Comparison of ENCODE assay signal across 20 cellular contexts in genomic region chr9:117204971-117205370, GRCh38.
DNase-seq lines count a peak whose midpoint lies in the region; TF ChIP-seq lines count a peak whose summit lies in the region.
"Had no signal": no experiment of that assay in that cellular context is flagged by ENCODE, and none has a peak within 500 bp of the region (broad histone marks: within the 10 kb centered on the region; RNA-seq: fewer than 3 reads in every experiment).

No MANE protein-coding gene starts in this region.

- H3K36me3 ChIP-seq in mesodermal cell (ENCODE audit: control insufficient read depth, insufficient read depth, low read length) (no peaks in the 10 kb centered on the region), smooth muscle cell (ENCODE audit: low read depth) (no peaks in the 10 kb centered on the region), SJCRH30 (no peaks in the 10 kb centered on the region)

- peak overlapping the region; percentile 57 for H3K27ac ChIP-seq in mesodermal cell (ENCODE audit: low read depth, low read length, severe bottlenecking)
- H3K27ac ChIP-seq in smooth muscle cell (ENCODE audit: low read depth), result peak overlapping the region; percentile 50
- H3K27ac ChIP-seq in SJCRH30, result no peak overlapping the region
- H3K27ac ChIP-seq: 22Rv1, A549, C4-2B had no signal

- H4K20me1 ChIP-seq in smooth muscle cell (ENCODE audit: low read depth), result no peaks in the 10 kb centered on the region

- no peak for TF ChIP-seq CTCF in fibroblast of villous mesenchyme (IDR thresholded peaks at IDR 0.05; ENCODE audit: insufficient read depth, low read depth, low read length)
- TF ChIP-seq CTCF in smooth muscle cell (IDR thresholded peaks at IDR 0.05; ENCODE audit: borderline replicate concordance, insufficient read depth, poor library complexity, severe bottlenecking), result no peak

- DNase-seq in DMS53 (lab: John Stamatoyannopoulos, UW) (peak; percentile 24), DMS53 treated with DMSO at 0.1 percent for 48 hours (lab: John Stamatoyannopoulos, UW; ENCODE audit: unreplicated experiment) (no peak), fibroblast of villous mesenchyme (ENCODE audit: low read depth) (peak; percentile 3), smooth muscle cell (lab: John Stamatoyannopoulos, UW; ENCODE audit: unreplicated experiment) (no peak), NCI-H2227 treated with DMSO at 0.1 percent for 48 hours (lab: John Stamatoyannopoulos, UW) (no peak), SJCRH30 (no peak), NCI-H2196 (lab: John Stamatoyannopoulos, UW; ENCODE audit: unreplicated experiment) (no peak)
- DNase-seq: AML-193; Caco-2; CD4-positive, alpha-beta T cell; DND-41; EL; H7; HFFc6 had no signal

- WGBS in mesodermal cell (ENCODE audit: insufficient coverage in 2 of 2), 2 experiments, result no CpG with 5 or more reads among the region's 1 CpG
- WGBS in smooth muscle cell (ENCODE audit: low lambda C conversion rate), result 21% methylated on average over 1 of the region's 1 CpG

- H3K79me2 ChIP-seq in smooth muscle cell (ENCODE audit: low read depth), result no peaks in the 10 kb centered on the region

- H3K4me1 ChIP-seq in mesodermal cell (ENCODE audit: control insufficient read depth, insufficient read depth, low read length, poor library complexity, severe bottlenecking) (peaks cover 23% of the 10 kb centered on the region), smooth muscle cell (ENCODE audit: low read depth) (no peaks in the 10 kb centered on the region), SJCRH30 (no peaks in the 10 kb centered on the region)
- H3K4me1 ChIP-seq: A549, Caco-2 had no signal

- H3K4me3 ChIP-seq in fibroblast of villous mesenchyme (ENCODE audit: low read depth, low read length) (no peak overlapping the region), mesodermal cell (ENCODE audit: extremely low read depth, insufficient read depth, low read length, poor library complexity, severe bottlenecking) (no peak overlapping the region), smooth muscle cell (no peak overlapping the region), SJCRH30 (no peak overlapping the region)
- H3K4me3 ChIP-seq: A549, GM12878, GM23338 had no signal

- H2AFZ ChIP-seq in smooth muscle cell (ENCODE audit: low read depth), result no peak overlapping the region
- H2AFZ ChIP-seq: GM23338 had no signal

- H3K4me2 ChIP-seq in smooth muscle cell, result no peak overlapping the region
- H3K4me2 ChIP-seq: A549, GM23338 had no signal

- H3K9ac ChIP-seq in smooth muscle cell (ENCODE audit: low read depth), result no peak overlapping the region

- H3K9me3 ChIP-seq in mesodermal cell (ENCODE audit: control insufficient read depth, low read length), result peaks cover 4% of the 10 kb centered on the region
- peaks cover 5% of the 10 kb centered on the region for H3K9me3 ChIP-seq in smooth muscle cell (replicated peaks; ENCODE audit: low read depth)
- H3K9me3 ChIP-seq in SJCRH30 (replicated peaks), result peaks cover 20% of the 10 kb centered on the region
- H3K9me3 ChIP-seq: A549, Caco-2 had no signal

- no peaks in the 10 kb centered on the region for H3K27me3 ChIP-seq in smooth muscle cell (ENCODE audit: low read depth)
- no peaks in the 10 kb centered on the region for H3K27me3 ChIP-seq in SJCRH30

- H3F3A ChIP-seq in smooth muscle cell (ENCODE audit: low read depth), result peaks cover 3% of the 10 kb centered on the region

Comparison
In these comparisons a context has a peak if more than half of its experiments do, and no peak if none do; other contexts are left out.
1. DNase-seq: peak in DMS53 (single experiment) and fibroblast of villous mesenchyme (single experiment); none in DMS53 treated with DMSO at 0.1 percent for 48 hours (single experiment), smooth muscle cell (single experiment), NCI-H2227 treated with DMSO at 0.1 percent for 48 hours (single experiment), SJCRH30 (0 of 2) and NCI-H2196 (single experiment).